ENCODE assay signal across 15 cellular contexts in the genomic region with DNA sequence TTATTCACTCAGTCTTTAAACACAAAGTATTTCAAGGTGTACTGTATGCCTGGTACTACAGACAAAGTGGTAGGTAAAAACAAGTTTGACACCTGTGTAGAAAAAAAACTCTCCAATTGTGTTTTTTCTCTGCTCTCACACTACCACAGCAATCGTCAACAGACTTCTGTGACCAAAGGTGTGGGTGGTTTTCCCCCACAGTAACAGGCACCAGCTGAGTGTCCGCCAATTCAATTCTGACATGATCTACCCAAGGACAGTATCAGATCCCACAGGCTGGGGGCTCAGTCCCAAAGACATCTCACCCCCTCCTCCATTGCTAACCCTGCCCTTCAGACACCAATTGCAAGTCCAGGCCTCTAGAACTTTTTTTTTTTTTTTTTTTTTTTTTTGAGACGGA.
DNase-seq lines count a peak whose midpoint lies in the region; ATAC-seq and TF ChIP-seq lines count a peak whose summit lies in the region.
"Had no signal": no experiment of that assay in that cellular context is flagged by ENCODE, and none has a peak within 500 bp of the region (broad histone marks: within the 10 kb centered on the region; RNA-seq: fewer than 3 reads in every experiment).

No MANE protein-coding gene starts in this region.

- no peak overlapping the region for H3K27ac ChIP-seq in CD4-positive, alpha-beta T cell (ENCODE audit: low read depth, low read length)
- no peak overlapping the region for H3K27ac ChIP-seq in mesenchymal stem cell (ENCODE audit: low read length, poor library complexity, severe bottlenecking)
- H3K27ac ChIP-seq: 22Rv1, BLaER1 had no signal

- H2BK12ac ChIP-seq in mesenchymal stem cell (ENCODE audit: low read length in 2 of 2) = no peak overlapping the region

- DNase-seq in activated CD4-positive, alpha-beta memory T cell treated with anti-CD3 and anti-CD28 coated beads for 36 hours = no peak
- DNase-seq in activated CD4-positive, alpha-beta memory T cell treated with anti-CD3 and anti-CD28 coated beads, Interleukin-2, amount 10 ng/mL, durations not matched to agents 7 days and 5 days = no peak
- DNase-seq in CD4-positive, alpha-beta T cell = no peak
- no peak for DNase-seq in mesenchymal stem cell
- DNase-seq in posterior cingulate gyrus = no peak
- DNase-seq in NK-92 (lab: John Stamatoyannopoulos, UW; ENCODE audit: unreplicated experiment) = no peak
- no peak for DNase-seq in NCI-H2196 treated with DMSO at 0.1 percent for 48 hours (lab: John Stamatoyannopoulos, UW; ENCODE audit: unreplicated experiment)
- DNase-seq: AML-193, DMS79, H9 had no signal

- ATAC-seq in CD4-positive, alpha-beta T cell (ENCODE audit: poor library complexity) = no peak
- no peak for ATAC-seq in activated T-helper 17 cell treated with anti-CD3 and anti-CD28 coated beads, Interleukin-2, amount 50 U/mL, for 72 hours (replicated peaks)
- ATAC-seq: GM12878, GM23338 had no signal

- POLR2A ChIA-PET in activated CD4-positive, alpha-beta memory T cell treated with anti-CD3 and anti-CD28 coated beads for 36 hours (lab: Charles Lee) = no interaction called here
- POLR2A ChIA-PET in activated CD4-positive, alpha-beta memory T cell treated with anti-CD3 and anti-CD28 coated beads, Interleukin-2, amount 10 ng/mL, durations not matched to agents 7 days and 5 days (lab: Charles Lee) = no interaction called here
- POLR2A ChIA-PET in CD4-positive, alpha-beta T cell (lab: Charles Lee) = no interaction called here

- no peak overlapping the region for H2AFZ ChIP-seq in mesenchymal stem cell (ENCODE audit: low read depth, low read length)
- H2AFZ ChIP-seq: GM23338 had no signal

- TF ChIP-seq CTCF in CD4-positive, alpha-beta T cell (IDR thresholded peaks at IDR 0.05) = no peak

- CTCF ChIA-PET in activated CD4-positive, alpha-beta memory T cell treated with anti-CD3 and anti-CD28 coated beads for 36 hours (lab: Charles Lee) = no interaction called here
- CTCF ChIA-PET in activated CD4-positive, alpha-beta memory T cell treated with anti-CD3 and anti-CD28 coated beads, Interleukin-2, amount 10 ng/mL, durations not matched to agents 7 days and 5 days (lab: Charles Lee) = no interaction called here
- CTCF ChIA-PET in CD4-positive, alpha-beta T cell (lab: Charles Lee) = interaction anchor here (1.0 kb wide), 1 partner anchor 80 kb away, joined by 3 read pairs; no protein-coding TSS in a partner anchor

- 94% methylated on average over 2 of the region's 3 CpGs for WGBS in mesenchymal stem cell

- no peak overlapping the region for H3K23ac ChIP-seq in mesenchymal stem cell (ENCODE audit: low read length in 2 of 2)

- peaks cover 3% of the 10 kb centered on the region for H3K9me3 Mint-ChIP-seq in activated CD4-positive, alpha-beta memory T cell treated with anti-CD3 and anti-CD28 coated beads for 36 hours
- peaks cover 2% of the 10 kb centered on the region for H3K9me3 Mint-ChIP-seq in activated CD4-positive, alpha-beta memory T cell treated with anti-CD3 and anti-CD28 coated beads, Interleukin-2, amount 10 ng/mL, durations not matched to agents 7 days and 5 days
- peaks cover 2% of the 10 kb centered on the region for H3K9me3 Mint-ChIP-seq in CD4-positive, alpha-beta T cell
- H3K9me3 Mint-ChIP-seq in activated T-helper 17 cell treated with anti-CD3 and anti-CD28 coated beads, Interleukin-2, amount 50 U/mL, for 72 hours = no peaks in the 10 kb centered on the region
- H3K9me3 Mint-ChIP-seq: H9 had no signal

- H3K79me1 ChIP-seq in mesenchymal stem cell (replicated peaks; ENCODE audit: low read length, poor library complexity, severe bottlenecking) = no peaks in the 10 kb centered on the region

- no peak overlapping the region for H2BK120ac ChIP-seq in mesenchymal stem cell (ENCODE audit: low read depth, low read length)

- no peaks in the 10 kb centered on the region for H3K36me3 ChIP-seq in mesenchymal stem cell (ENCODE audit: control insufficient read depth in 1 of 2, insufficient read depth in 2 of 2, low read depth in 1 of 2, low read length in 2 of 2)
- H3K36me3 ChIP-seq: BLaER1 had no signal

- H3K14ac ChIP-seq in mesenchymal stem cell (ENCODE audit: low read length in 2 of 2) = no peak overlapping the region

- H3K4ac ChIP-seq in mesenchymal stem cell (ENCODE audit: low read depth in 1 of 2, low read length in 2 of 2) = no peak overlapping the region

- intact Hi-C loops in activated CD4-positive, alpha-beta memory T cell treated with anti-CD3 and anti-CD28 coated beads for 36 hours (cut with micrococcal nuclease) = no loop called here
- intact Hi-C loops in CD4-positive, alpha-beta T cell (cut with DNase I, micrococcal nuclease) = no loop called here
- intact Hi-C loops in posterior cingulate gyrus (cut with DNase I) = no loop called here

- H3K27ac Mint-ChIP-seq in activated CD4-positive, alpha-beta memory T cell treated with anti-CD3 and anti-CD28 coated beads for 36 hours = peak overlapping the region; percentile 58
- H3K27ac Mint-ChIP-seq in activated CD4-positive, alpha-beta memory T cell treated with anti-CD3 and anti-CD28 coated beads, Interleukin-2, amount 10 ng/mL, durations not matched to agents 7 days and 5 days = no peak overlapping the region
- H3K27ac Mint-ChIP-seq in CD4-positive, alpha-beta T cell = peak overlapping the region; percentile 69
- peak overlapping the region; percentile 17 for H3K27ac Mint-ChIP-seq in activated T-helper 17 cell treated with anti-CD3 and anti-CD28 coated beads, Interleukin-2, amount 50 U/mL, for 72 hours
- H3K27ac Mint-ChIP-seq: GM23338, H9 had no signal

- peaks cover 45% of the 10 kb centered on the region for H3K4me1 Mint-ChIP-seq in activated CD4-positive, alpha-beta memory T cell treated with anti-CD3 and anti-CD28 coated beads for 36 hours (ENCODE audit: low read depth)
- H3K4me1 Mint-ChIP-seq in activated CD4-positive, alpha-beta memory T cell treated with anti-CD3 and anti-CD28 coated beads, Interleukin-2, amount 10 ng/mL, durations not matched to agents 7 days and 5 days = peaks cover 18% of the 10 kb centered on the region
- H3K4me1 Mint-ChIP-seq in CD4-positive, alpha-beta T cell (ENCODE audit: low read depth) = peaks cover 77% of the 10 kb centered on the region
- H3K4me1 Mint-ChIP-seq in activated T-helper 17 cell treated with anti-CD3 and anti-CD28 coated beads, Interleukin-2, amount 50 U/mL, for 72 hours = peaks cover 27% of the 10 kb centered on the region

- H4K91ac ChIP-seq in mesenchymal stem cell (ENCODE audit: low read length) = no peak overlapping the region

- peaks cover 3% of the 10 kb centered on the region for H3K4me1 ChIP-seq in mesenchymal stem cell (ENCODE audit: control insufficient read depth, insufficient read depth, low read depth, low read length)
- H3K4me1 ChIP-seq: BLaER1 had no signal

- H3K4me2 ChIP-seq in mesenchymal stem cell (ENCODE audit: low read length, poor library complexity, severe bottlenecking) = no peak overlapping the region
- H3K4me2 ChIP-seq: BLaER1, GM23338 had no signal

- H3K9ac ChIP-seq in mesenchymal stem cell (ENCODE audit: low read length) = no peak overlapping the region
- H3K9ac ChIP-seq: BLaER1 had no signal

- H3K18ac ChIP-seq in mesenchymal stem cell (ENCODE audit: low read depth in 1 of 2, low read length in 2 of 2) = no peak overlapping the region

- H4K8ac ChIP-seq in mesenchymal stem cell (ENCODE audit: low read length) = no peak overlapping the region

- no peaks in the 10 kb centered on the region for H3K27me3 ChIP-seq in CD4-positive, alpha-beta T cell (ENCODE audit: control insufficient read depth, insufficient read depth, low read length)
- no peaks in the 10 kb centered on the region for H3K27me3 ChIP-seq in mesenchymal stem cell (ENCODE audit: control insufficient read depth in 1 of 2, insufficient read depth in 1 of 2, low read length in 2 of 2)
- H3K27me3 ChIP-seq: BLaER1 had no signal

- no peak overlapping the region for H3K4me3 Mint-ChIP-seq in activated CD4-positive, alpha-beta memory T cell treated with anti-CD3 and anti-CD28 coated beads for 36 hours
- H3K4me3 Mint-ChIP-seq in activated CD4-positive, alpha-beta memory T cell treated with anti-CD3 and anti-CD28 coated beads, Interleukin-2, amount 10 ng/mL, durations not matched to agents 7 days and 5 days = no peak overlapping the region
- no peak overlapping the region for H3K4me3 Mint-ChIP-seq in CD4-positive, alpha-beta T cell
- no peak overlapping the region for H3K4me3 Mint-ChIP-seq in activated T-helper 17 cell treated with anti-CD3 and anti-CD28 coated beads, Interleukin-2, amount 50 U/mL, for 72 hours
- H3K4me3 Mint-ChIP-seq: GM23338, H9 had no signal

- H3K27me3 Mint-ChIP-seq in activated CD4-positive, alpha-beta memory T cell treated with anti-CD3 and anti-CD28 coated beads for 36 hours = no peaks in the 10 kb centered on the region
- H3K27me3 Mint-ChIP-seq in activated CD4-positive, alpha-beta memory T cell treated with anti-CD3 and anti-CD28 coated beads, Interleukin-2, amount 10 ng/mL, durations not matched to agents 7 days and 5 days = no peaks in the 10 kb centered on the region
- H3K27me3 Mint-ChIP-seq in CD4-positive, alpha-beta T cell = no peaks in the 10 kb centered on the region
- no peaks in the 10 kb centered on the region for H3K27me3 Mint-ChIP-seq in activated T-helper 17 cell treated with anti-CD3 and anti-CD28 coated beads, Interleukin-2, amount 50 U/mL, for 72 hours

- peaks cover 47% of the 10 kb centered on the region for H3K36me3 Mint-ChIP-seq in activated CD4-positive, alpha-beta memory T cell treated with anti-CD3 and anti-CD28 coated beads for 36 hours
- H3K36me3 Mint-ChIP-seq in activated CD4-positive, alpha-beta memory T cell treated with anti-CD3 and anti-CD28 coated beads, Interleukin-2, amount 10 ng/mL, durations not matched to agents 7 days and 5 days (ENCODE audit: low read depth) = peaks cover 74% of the 10 kb centered on the region
- peaks cover 85% of the 10 kb centered on the region for H3K36me3 Mint-ChIP-seq in CD4-positive, alpha-beta T cell (ENCODE audit: low read depth)
- peaks cover 93% of the 10 kb centered on the region for H3K36me3 Mint-ChIP-seq in activated T-helper 17 cell treated with anti-CD3 and anti-CD28 coated beads, Interleukin-2, amount 50 U/mL, for 72 hours (ENCODE audit: low read depth)

- H2BK15ac ChIP-seq in mesenchymal stem cell (ENCODE audit: low read depth, poor library complexity, severe bottlenecking) = no peak overlapping the region

- H3K4me3 ChIP-seq in mesenchymal stem cell (ENCODE audit: insufficient read depth in 1 of 2, low read depth in 1 of 2, low read length in 2 of 2) = no peak overlapping the region
- H3K4me3 ChIP-seq: BLaER1, GM12878, GM23338 had no signal

- H2AK5ac ChIP-seq in mesenchymal stem cell (ENCODE audit: low read length, severe bottlenecking) = peak overlapping the region; percentile 82

- H3K9me3 ChIP-seq in CD4-positive, alpha-beta T cell (ENCODE audit: control insufficient read depth, low read length) = no peaks in the 10 kb centered on the region
- no peaks in the 10 kb centered on the region for H3K9me3 ChIP-seq in mesenchymal stem cell (ENCODE audit: control insufficient read depth, low read length)
- H3K9me3 ChIP-seq: BLaER1 had no signal

- no peak overlapping the region for H2BK5ac ChIP-seq in mesenchymal stem cell (ENCODE audit: low read depth, low read length, poor library complexity, severe bottlenecking)
